Comparison of ENCODE assay signal across 18 cellular contexts in the genomic region with DNA sequence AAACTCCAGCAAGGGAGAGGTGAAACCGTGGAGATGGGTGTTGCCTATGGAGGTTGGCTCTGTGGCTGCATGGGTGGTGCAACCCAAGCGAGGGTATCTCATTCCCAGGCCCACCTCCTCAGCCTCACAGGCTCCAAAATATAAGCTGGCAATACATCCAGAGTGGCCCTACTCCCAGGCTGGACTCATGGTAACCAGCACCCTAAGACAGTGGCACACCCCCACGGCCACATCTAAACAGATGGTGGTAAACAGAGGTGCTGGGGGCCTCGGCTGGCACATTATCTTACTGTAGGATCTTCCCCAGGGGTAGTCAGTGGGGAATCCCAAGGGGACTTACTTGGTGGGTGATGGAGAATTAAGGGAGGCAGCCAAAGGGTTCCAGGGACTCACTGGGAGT. TPM values are rescaled to one million over a fixed set of nuclear protein-coding genes. Genes with fewer than 3 reads are reported as not detected.
A peak's percentile ranks its signal among the peaks of the same experiment; 100 is the strongest.
DNase-seq lines count a peak whose midpoint lies in the region; ATAC-seq and TF ChIP-seq lines count a peak whose summit lies in the region.
"Had no signal": no experiment of that assay in that cellular context is flagged by ENCODE, and none has a peak within 500 bp of the region (broad histone marks: within the 10 kb centered on the region; RNA-seq: fewer than 3 reads in every experiment).

No MANE protein-coding gene starts in this region.

- H3K9me3 Mint-ChIP-seq in activated CD8-positive, alpha-beta T cell treated with anti-CD3 and anti-CD28 coated beads for 36 hours: no peaks in the 10 kb centered on the region
- no peaks in the 10 kb centered on the region for H3K9me3 Mint-ChIP-seq in immature natural killer cell
- H3K9me3 Mint-ChIP-seq: brain had no signal

- DNase-seq in activated effector memory CD4-positive, alpha-beta T cell treated with anti-CD3 and anti-CD28 coated beads, Interleukin-2, amount 50 U/mL, for 16 hours: peak; percentile 62
- no peak for DNase-seq in activated effector memory CD4-positive, alpha-beta T cell treated with Interleukin-2 at 50 U/mL for 16 hours
- peak; percentile 48 for DNase-seq in activated CD8-positive, alpha-beta T cell treated with anti-CD3 and anti-CD28 coated beads for 36 hours
- DNase-seq in immature natural killer cell: no peak
- peak; percentile 42 for DNase-seq in stimulated activated naive CD8-positive, alpha-beta T cell treated with anti-CD3 and anti-CD28 coated beads, Interleukin-15, Interleukin-2, amounts not matched to agents 100 U/mL and 50 U/mL, for 24 hours
- DNase-seq in NCI-H1436 (lab: John Stamatoyannopoulos, UW): no peak
- DNase-seq: activated naive CD4-positive, alpha-beta T cell treated with anti-CD3 and anti-CD28 coated beads, Interleukin-2, amount 10 ng/mL, durations not matched to agents 7 days and 5 days; colonic mucosa; COR-L47; left ventricle myocardium superior; NCI-H1417 treated with DMSO at 0.1 percent for 48 hours; NCI-H2171; NCI-H526 treated with DMSO at 0.1 percent for 48 hours; nucleus accumbens; stimulated activated CD4-positive, alpha-beta T cell treated with anti-CD3 and anti-CD28 coated beads, Interleukin-4, amount 100 ng/mL, for 4 hours had no signal

- CTCF ChIA-PET in activated CD8-positive, alpha-beta T cell treated with anti-CD3 and anti-CD28 coated beads for 36 hours (lab: Charles Lee): interaction anchor here (0.8 to 1.3 kb wide), 3 partner anchors 39 to 64 kb away, joined by 3 read pairs; a partner anchor contains a TSS

- H3K4me1 Mint-ChIP-seq in activated CD8-positive, alpha-beta T cell treated with anti-CD3 and anti-CD28 coated beads for 36 hours (ENCODE audit: low read depth): peaks cover 70% of the 10 kb centered on the region
- peaks cover 85 to 86% of the 10 kb centered on the region in 2 donors for H3K4me1 Mint-ChIP-seq in immature natural killer cell
- H3K4me1 Mint-ChIP-seq: brain had no signal

- peaks cover 18% of the 10 kb centered on the region for H3K36me3 Mint-ChIP-seq in activated CD8-positive, alpha-beta T cell treated with anti-CD3 and anti-CD28 coated beads for 36 hours (ENCODE audit: low read depth)
- H3K36me3 Mint-ChIP-seq in immature natural killer cell: peaks cover 0 to 5% (median 4%) of the 10 kb centered on the region in 3 donors
- H3K36me3 Mint-ChIP-seq: brain had no signal

- peak overlapping the region; percentile 74 for H3K4me3 Mint-ChIP-seq in activated CD8-positive, alpha-beta T cell treated with anti-CD3 and anti-CD28 coated beads for 36 hours
- peak overlapping the region in 1 of 5 donors; percentile 6 for H3K4me3 Mint-ChIP-seq in immature natural killer cell
- H3K4me3 Mint-ChIP-seq: activated naive CD4-positive, alpha-beta T cell treated with anti-CD3 and anti-CD28 coated beads, Interleukin-2, amount 10 ng/mL, durations not matched to agents 7 days and 5 days; brain had no signal

- H3K27ac Mint-ChIP-seq in activated CD8-positive, alpha-beta T cell treated with anti-CD3 and anti-CD28 coated beads for 36 hours: peak overlapping the region; percentile 99
- peak overlapping the region in 4 of 6 donors; percentile 3 to 65 (median 38) for H3K27ac Mint-ChIP-seq in immature natural killer cell
- H3K27ac Mint-ChIP-seq: activated naive CD4-positive, alpha-beta T cell treated with anti-CD3 and anti-CD28 coated beads, Interleukin-2, amount 10 ng/mL, durations not matched to agents 7 days and 5 days; brain had no signal

- POLR2A ChIA-PET in activated CD8-positive, alpha-beta T cell treated with anti-CD3 and anti-CD28 coated beads for 36 hours (lab: Charles Lee): interaction anchor here (0.7 to 2.2 kb wide), 8 partner anchors 10 to 67 kb away, joined by 3 to 7 read pairs (median 4); no protein-coding TSS in a partner anchor

- intact Hi-C loops in activated CD8-positive, alpha-beta T cell treated with anti-CD3 and anti-CD28 coated beads for 36 hours (cut with micrococcal nuclease): loop anchor here (5.0 kb wide), 3 partner anchors 33 to 62 kb away; a partner anchor contains a TSS

- no peak for TF ChIP-seq CTCF in activated CD8-positive, alpha-beta T cell treated with anti-CD3 and anti-CD28 coated beads for 36 hours (IDR thresholded peaks at IDR 0.05)

- H3K27me3 Mint-ChIP-seq in activated CD8-positive, alpha-beta T cell treated with anti-CD3 and anti-CD28 coated beads for 36 hours: no peaks in the 10 kb centered on the region
- H3K27me3 Mint-ChIP-seq in immature natural killer cell (ENCODE audit: low read depth in 3 of 3): peaks cover 0 to 4% (median 3%) of the 10 kb centered on the region in 3 donors
- H3K27me3 Mint-ChIP-seq: activated naive CD4-positive, alpha-beta T cell treated with anti-CD3 and anti-CD28 coated beads, Interleukin-2, amount 10 ng/mL, durations not matched to agents 7 days and 5 days had no signal

- ATAC-seq in activated CD8-positive, alpha-beta T cell treated with anti-CD3 and anti-CD28 coated beads for 36 hours: no peak
- no peak for ATAC-seq in stimulated activated naive CD8-positive, alpha-beta T cell treated with anti-CD3 and anti-CD28 coated beads, Interleukin-15, Interleukin-2, amounts not matched to agents 100 U/mL and 50 U/mL, for 24 hours
- ATAC-seq in GM19463 (IDR thresholded peaks at IDR 0.05; ENCODE audit: unreplicated experiment): no peak
- no peak for ATAC-seq in HG02973 (IDR thresholded peaks at IDR 0.05; ENCODE audit: unreplicated experiment)
- ATAC-seq: left ventricle myocardium superior had no signal

RNA-seq across cellular contexts. Expression of a gene that starts 33.7 kb away (rescaled TPM):
- 100 to 1,000 TPM; 457 to 459 TPM for total RNA-seq in activated CD8-positive, alpha-beta T cell treated with anti-CD3 and anti-CD28 coated beads for 36 hours
- polyA plus RNA-seq in immature natural killer cell: 1,000 to 10,000 TPM in 2 of 3 donors, 100 to 1,000 TPM in 1; 782 to 1,087 (median 1,041) TPM

RNA-seq across cellular contexts. Expression of a gene that starts 54.0 kb away (rescaled TPM):
- total RNA-seq in activated CD8-positive, alpha-beta T cell treated with anti-CD3 and anti-CD28 coated beads for 36 hours: 10 to 100 TPM; 56.4 to 59.5 TPM
- 10 to 100 TPM; 10.1 to 16.5 (median 15.9) TPM for polyA plus RNA-seq in immature natural killer cell

RNA-seq across cellular contexts. Expression of a gene that starts 54.3 kb away (rescaled TPM):
- 10 to 100 TPM; 23.4 to 28.0 TPM for total RNA-seq in activated CD8-positive, alpha-beta T cell treated with anti-CD3 and anti-CD28 coated beads for 36 hours
- polyA plus RNA-seq in immature natural killer cell: 10 to 100 TPM in 2 of 3 donors, 1 to 10 TPM in 1; 5.9 to 11.5 (median 11.2) TPM

Comparison
In these comparisons a context has a peak if more than half of its experiments do, and no peak if none do; other contexts are left out.
1. DNase-seq: peak in activated effector memory CD4-positive, alpha-beta T cell treated with anti-CD3 and anti-CD28 coated beads, Interleukin-2, amount 50 U/mL, for 16 hours (single experiment), activated CD8-positive, alpha-beta T cell treated with anti-CD3 and anti-CD28 coated beads for 36 hours (single experiment) and stimulated activated naive CD8-positive, alpha-beta T cell treated with anti-CD3 and anti-CD28 coated beads, Interleukin-15, Interleukin-2, amounts not matched to agents 100 U/mL and 50 U/mL, for 24 hours (single experiment); none in activated effector memory CD4-positive, alpha-beta T cell treated with Interleukin-2 at 50 U/mL for 16 hours (single experiment), immature natural killer cell (0 of 3) and NCI-H1436 (single experiment).